Comparison of ENCODE assay signal across 8 cellular contexts in genomic region chr13:49995535-49996165, GRCh38. TPM values are rescaled to one million over a fixed set of nuclear protein-coding genes. Genes with fewer than 3 reads are reported as not detected.
DNase-seq lines count a peak whose midpoint lies in the region; ATAC-seq, FAIRE-seq and TF ChIP-seq lines count a peak whose summit lies in the region.

No MANE protein-coding gene starts in this region.

- peak overlapping the region; percentile 96 for H3K9ac ChIP-seq in PC-3 (ENCODE audit: low read length)
- no peak overlapping the region for H3K9ac ChIP-seq in neuronal stem cell (ENCODE audit: low read depth, low read length, poor library complexity)

- peaks cover 4% of the 10 kb centered on the region; the same call in 1 of the 2 replicates for H3K36me3 ChIP-seq in PC-3 (ENCODE audit: low read depth, low read length)
- H3K36me3 ChIP-seq in neuronal stem cell (replicated peaks in 1 of 2; ENCODE audit: control insufficient read depth in 2 of 2, insufficient read depth in 2 of 2, low read length in 2 of 2), result peaks cover 5 to 37% of the 10 kb centered on the region in 2 donors

- peak overlapping the region; percentile 85 to 86 for H3K4me3 Mint-ChIP-seq in effector memory CD8-positive, alpha-beta T cell

- no peak overlapping the region for H3K4ac ChIP-seq in neuronal stem cell (ENCODE audit: low read length)

- H4K8ac ChIP-seq in neuronal stem cell (ENCODE audit: low read depth, low read length), result no peak overlapping the region

- no peaks in the 10 kb centered on the region for H3K27me3 ChIP-seq in PC-3 (ENCODE audit: low read length)
- no peaks in the 10 kb centered on the region for H3K27me3 ChIP-seq in neuronal stem cell (ENCODE audit: control insufficient read depth in 3 of 3, insufficient read depth in 3 of 3, low read depth in 1 of 3, low read length in 3 of 3)

- no peak overlapping the region for H3K23ac ChIP-seq in neuronal stem cell (ENCODE audit: low read depth, low read length, poor library complexity)

- peaks cover 17% of the 10 kb centered on the region for H3K36me3 Mint-ChIP-seq in effector memory CD8-positive, alpha-beta T cell (ENCODE audit: insufficient read depth)

- intact Hi-C loops in PC-3 (cut with micrococcal nuclease), result loop anchor here (5.0 kb wide), 2 partner anchors 807 to 917 kb away; no protein-coding TSS in a partner anchor

- H4K91ac ChIP-seq in neuronal stem cell (ENCODE audit: low read depth, low read length, poor library complexity), result no peak overlapping the region

- H3K4me2 ChIP-seq in PC-3 (ENCODE audit: low read length) (peak overlapping the region; percentile 87), neuronal stem cell (ENCODE audit: insufficient read depth, low read length, poor library complexity, severe bottlenecking) (peak overlapping the region; percentile 83)

- no peak overlapping the region for H3K14ac ChIP-seq in neuronal stem cell (ENCODE audit: low read length)

- peaks cover 14 to 36% of the 10 kb centered on the region in 2 donors for H3K4me1 Mint-ChIP-seq in effector memory CD8-positive, alpha-beta T cell (ENCODE audit: low read depth in 2 of 2)

- no peaks in the 10 kb centered on the region for H3F3A ChIP-seq in PC-3 (ENCODE audit: low read length, unreplicated experiment)

- H3K9me3 ChIP-seq in PC-3 (ENCODE audit: low read length), result no peaks in the 10 kb centered on the region
- no peaks in the 10 kb centered on the region for H3K9me3 ChIP-seq in neuronal stem cell (replicated peaks in 1 of 2; ENCODE audit: control insufficient read depth in 2 of 2, insufficient read depth in 1 of 2, low read depth in 1 of 2, low read length in 2 of 2)

- H3K9me3 Mint-ChIP-seq in effector memory CD8-positive, alpha-beta T cell, result no peaks in the 10 kb centered on the region

- H3K27ac ChIP-seq in PC-3 (ENCODE audit: low read length), result 0 out of 2 replicates have a peak overlapping the region, but pooled peaks have one; percentile 73
- H3K27ac ChIP-seq in neuronal stem cell (replicated peaks; ENCODE audit: low read length), result no peak overlapping the region

- no peaks in the 10 kb centered on the region for H3K27me3 Mint-ChIP-seq in effector memory CD8-positive, alpha-beta T cell

- DNase-seq in GM12892 (ENCODE audit: insufficient read length) (no peak), PC-3 (no peak), neuronal stem cell (ENCODE audit: low spot score) (no peak), glomerular visceral epithelial cell (ENCODE audit: extremely low spot score) (no peak), NCI-H524 (lab: John Stamatoyannopoulos, UW) (no peak), ureter (ENCODE audit: low spot score) (no peak), SK-N-DZ (ENCODE audit: low spot score) (no peak)
- DNase-seq in effector memory CD8-positive, alpha-beta T cell, result no peak

- no peak overlapping the region for H2AK5ac ChIP-seq in neuronal stem cell (ENCODE audit: low read depth, low read length)

- no peak overlapping the region for H2BK5ac ChIP-seq in neuronal stem cell (ENCODE audit: low read length)

- POLR2A ChIA-PET in PC-3 (lab: Charles Lee; ENCODE audit: unreplicated experiment), result no interaction called here

- no peaks in the 10 kb centered on the region for H3K79me1 ChIP-seq in neuronal stem cell (ENCODE audit: low read depth, low read length)

- no peak for TF ChIP-seq CTCF in PC-3 (conservative IDR thresholded peaks at IDR 0.05; ENCODE audit: low read depth, low read length)

- peak; percentile 59; the same call in 1 of the 2 replicates for TF ChIP-seq POLR2A in GM12892 (IDR thresholded peaks at IDR 0.05; ENCODE audit: low read depth, low read length)

- peak overlapping the region; percentile 77 for H3K4me3 ChIP-seq in PC-3 (ENCODE audit: low read length)
- peak overlapping the region in 1 of 2 donors; percentile 80 for H3K4me3 ChIP-seq in neuronal stem cell (ENCODE audit: low read length in 2 of 2)

- CTCF ChIA-PET in PC-3 (lab: Charles Lee), result no interaction called here

- WGBS in neuronal stem cell (ENCODE audit: extremely low coverage in 2 of 2, insufficient read length in 2 of 2, insufficient replicate concordance in 1 of 2), 2 donors, result no CpG with 5 or more reads among the region's 15 CpGs

- H2AFZ ChIP-seq in PC-3 (ENCODE audit: low read length) (0 out of 2 replicates have a peak overlapping the region, but pooled peaks have one; percentile 91), neuronal stem cell (ENCODE audit: low read length) (peak overlapping the region; percentile 92)

- TSS peak; percentile 67 for BruUV-seq in PC-3 (replicated peaks; lab: Mats Ljungman, UMichigan)

- H2BK15ac ChIP-seq in neuronal stem cell (ENCODE audit: low read length), result no peak overlapping the region

- H3K18ac ChIP-seq in neuronal stem cell (ENCODE audit: low read length), result peak overlapping the region; percentile 80

- H3K4me1 ChIP-seq in PC-3 (ENCODE audit: insufficient read depth, low read length), result peaks cover 23% of the 10 kb centered on the region
- peaks cover 0 to 5% of the 10 kb centered on the region in 2 donors for H3K4me1 ChIP-seq in neuronal stem cell (ENCODE audit: control insufficient read depth in 2 of 2, insufficient read depth in 1 of 2, low read depth in 1 of 2, low read length in 2 of 2)

- no peak for ATAC-seq in PC-3
- ATAC-seq in effector memory CD8-positive, alpha-beta T cell (replicated peaks), result no peak

- H3K9me2 ChIP-seq in PC-3 (replicated peaks; ENCODE audit: low read length), result no peaks in the 10 kb centered on the region

- FAIRE-seq in GM12892 (lab: Jason Lieb, UNC), result peak; percentile 92

- H4K20me1 ChIP-seq in PC-3 (ENCODE audit: low read length), result peaks cover 8% of the 10 kb centered on the region

- H3K79me2 ChIP-seq in PC-3 (ENCODE audit: low read length), result peaks cover 34% of the 10 kb centered on the region

- peak overlapping the region in 1 of 2 donors; percentile 78 for H3K27ac Mint-ChIP-seq in effector memory CD8-positive, alpha-beta T cell

- no peak overlapping the region for H2BK12ac ChIP-seq in neuronal stem cell (ENCODE audit: low read length)

- no peak overlapping the region for H2BK120ac ChIP-seq in neuronal stem cell (ENCODE audit: low read depth, low read length)

RNA-seq across cellular contexts. Expression of gene TRIM13, which starts 1.2 kb away (rescaled TPM):
- 16.6 TPM for polyA plus RNA-seq in GM12892 (2012; ENCODE audit: missing spikeins)
- total RNA-seq in PC-3 (2014; rRNA removed) (6.7 and 13.7 TPM in 2 replicates), ureter (29.5 TPM)
- polyA plus RNA-seq in neuronal stem cell (2013, experiment 1 of 2), result 30.6 TPM
- polyA plus RNA-seq in neuronal stem cell (2013, experiment 2 of 2), result 30.3 TPM
- polyA plus RNA-seq in SK-N-DZ (2014; cell fraction: cytosol; rRNA removed), result 24.8 and 27.3 TPM in 2 replicates
- polyA plus RNA-seq in SK-N-DZ (2014; cell fraction: nucleus; rRNA removed), result 28.8 and 29.1 TPM in 2 replicates

RNA-seq across cellular contexts. Expression of gene KCNRG, which starts 19.6 kb away (rescaled TPM):
- 0.70 TPM for polyA plus RNA-seq in GM12892 (2012; ENCODE audit: missing spikeins)
- total RNA-seq in PC-3 (2014; rRNA removed) (0.15 and 2.4 TPM in 2 replicates), ureter (1.6 TPM)
- 2.4 TPM for polyA plus RNA-seq in neuronal stem cell (2013, experiment 1 of 2)
- polyA plus RNA-seq in neuronal stem cell (2013, experiment 2 of 2), result 2.3 TPM
- polyA plus RNA-seq in SK-N-DZ (2014; cell fraction: cytosol; rRNA removed), result 1.3 and 1.4 TPM in 2 replicates
- 0.37 and 0.61 TPM in 2 replicates for polyA plus RNA-seq in SK-N-DZ (2014; cell fraction: nucleus; rRNA removed)

RNA-seq across cellular contexts. Expression of gene SPRYD7, which starts 59.5 kb away (rescaled TPM):
- polyA plus RNA-seq in GM12892 (2012; ENCODE audit: missing spikeins), result 11.4 TPM
- total RNA-seq in PC-3 (2014; rRNA removed) (6.3 and 6.8 TPM in 2 replicates), ureter (9.4 TPM)
- polyA plus RNA-seq in neuronal stem cell (2013, experiment 1 of 2), result 5.5 TPM
- 5.7 TPM for polyA plus RNA-seq in neuronal stem cell (2013, experiment 2 of 2)
- polyA plus RNA-seq in SK-N-DZ (2014; cell fraction: cytosol; rRNA removed), result 5.4 and 8.8 TPM in 2 replicates
- polyA plus RNA-seq in SK-N-DZ (2014; cell fraction: nucleus; rRNA removed), result 4.8 and 6.4 TPM in 2 replicates
